Comparison of ENCODE assay signal across 18 cellular contexts in genomic region chr2:96970910-96971309, GRCh38. TPM values are rescaled to one million over a fixed set of nuclear protein-coding genes. Genes with fewer than 3 reads are reported as not detected.
A peak's percentile ranks its signal among the peaks of the same experiment; 100 is the strongest.
DNase-seq lines count a peak whose midpoint lies in the region; ATAC-seq lines count a peak whose summit lies in the region.
"Had no signal": no experiment of that assay in that cellular context is flagged by ENCODE, and none has a peak within 500 bp of the region (broad histone marks: within the 10 kb centered on the region; RNA-seq: fewer than 3 reads in every experiment).

No MANE protein-coding gene starts in this region.

- peak overlapping the region in 6 of 9 donors; percentile 25 to 55 (median 35) for H3K27ac Mint-ChIP-seq in naive thymus-derived CD4-positive, alpha-beta T cell
- H3K27ac Mint-ChIP-seq: activated naive CD4-positive, alpha-beta T cell treated with anti-CD3 and anti-CD28 coated beads for 36 hours had no signal

- H3K4me3 Mint-ChIP-seq in naive thymus-derived CD4-positive, alpha-beta T cell: peak overlapping the region in 5 of 10 donors; percentile 23 to 54 (median 34)
- H3K4me3 Mint-ChIP-seq: activated naive CD4-positive, alpha-beta T cell treated with anti-CD3 and anti-CD28 coated beads for 36 hours had no signal

- no peak overlapping the region for H2BK12ac ChIP-seq in neuronal stem cell (ENCODE audit: low read length)

- H3K4me2 ChIP-seq in neuronal stem cell (ENCODE audit: insufficient read depth, low read length, poor library complexity, severe bottlenecking): no peak overlapping the region

- ATAC-seq in naive thymus-derived CD4-positive, alpha-beta T cell: peak; percentile 32
- ATAC-seq in HG02623 (IDR thresholded peaks at IDR 0.05; ENCODE audit: unreplicated experiment) (no peak), HG03159 (IDR thresholded peaks at IDR 0.05; ENCODE audit: unreplicated experiment) (no peak)

- no peak overlapping the region for H3K9ac ChIP-seq in neuronal stem cell (ENCODE audit: low read depth, low read length, poor library complexity)

- no peaks in the 10 kb centered on the region for H3K27me3 ChIP-seq in naive thymus-derived CD4-positive, alpha-beta T cell (ENCODE audit: control insufficient read depth in 2 of 2, insufficient read depth in 2 of 2, low read length in 2 of 2)
- peaks cover 0 to 36% (median 0%) of the 10 kb centered on the region in 3 experiments for H3K27me3 ChIP-seq in neuronal stem cell (ENCODE audit: control insufficient read depth in 3 of 3, insufficient read depth in 3 of 3, low read depth in 1 of 3, low read length in 3 of 3)
- H3K27me3 ChIP-seq: BE2C, colonic mucosa had no signal

- no peak overlapping the region for H2BK120ac ChIP-seq in neuronal stem cell (ENCODE audit: low read depth, low read length)

- no peak overlapping the region for H3K27ac ChIP-seq in naive thymus-derived CD4-positive, alpha-beta T cell (ENCODE audit: low read depth, low read length)
- no peak overlapping the region for H3K27ac ChIP-seq in neuronal stem cell (replicated peaks; ENCODE audit: low read length)
- H3K27ac ChIP-seq: colonic mucosa, foreskin keratinocyte had no signal

- H3K4me1 ChIP-seq in naive thymus-derived CD4-positive, alpha-beta T cell (ENCODE audit: control insufficient read depth in 2 of 2, insufficient read depth in 2 of 2, low read length in 2 of 2): peaks cover 6 to 36% of the 10 kb centered on the region in 2 donors
- H3K4me1 ChIP-seq in neuronal stem cell (ENCODE audit: control insufficient read depth in 2 of 2, insufficient read depth in 1 of 2, low read depth in 1 of 2, low read length in 2 of 2): peaks cover 0 to 10% of the 10 kb centered on the region in 2 donors
- H3K4me1 ChIP-seq: BE2C, foreskin keratinocyte had no signal

- no peak overlapping the region for H2BK15ac ChIP-seq in neuronal stem cell (ENCODE audit: low read length)

- H3K4ac ChIP-seq in neuronal stem cell (ENCODE audit: low read length): no peak overlapping the region

- peaks cover 21 to 65% (median 40%) of the 10 kb centered on the region in 7 donors for H3K4me1 Mint-ChIP-seq in naive thymus-derived CD4-positive, alpha-beta T cell

- H3K27me3 Mint-ChIP-seq in naive thymus-derived CD4-positive, alpha-beta T cell: peaks cover 0 to 7% (median 5%) of the 10 kb centered on the region in 5 donors

- no peak overlapping the region for H3K23ac ChIP-seq in neuronal stem cell (ENCODE audit: low read depth, low read length, poor library complexity)

- no CpG with 5 or more reads among the region's 2 CpGs for WGBS in neuronal stem cell (ENCODE audit: extremely low coverage in 2 of 2, insufficient read length in 2 of 2, insufficient replicate concordance in 1 of 2), 2 donors

- POLR2A ChIA-PET in naive thymus-derived CD4-positive, alpha-beta T cell (lab: Charles Lee): interaction anchor here (0.6 to 0.9 kb wide), 4 partner anchors 8 to 788 kb away, joined by 3 to 5 read pairs (median 4); no protein-coding TSS in a partner anchor

- no peak overlapping the region for H4K91ac ChIP-seq in neuronal stem cell (ENCODE audit: low read depth, low read length, poor library complexity)

- no peaks in the 10 kb centered on the region for H3K36me3 ChIP-seq in naive thymus-derived CD4-positive, alpha-beta T cell (ENCODE audit: control insufficient read depth in 2 of 3, insufficient read depth in 3 of 3, low read length in 3 of 3)
- no peaks in the 10 kb centered on the region for H3K36me3 ChIP-seq in neuronal stem cell (replicated peaks in 1 of 2; ENCODE audit: control insufficient read depth in 2 of 2, insufficient read depth in 2 of 2, low read length in 2 of 2)
- H3K36me3 ChIP-seq: BE2C, colonic mucosa had no signal

- no peak overlapping the region for H3K18ac ChIP-seq in neuronal stem cell (ENCODE audit: low read length)

- H2AFZ ChIP-seq in neuronal stem cell (ENCODE audit: low read length): no peak overlapping the region

- peak in 2 of 3 experiments; percentile 27 to 39 for DNase-seq in NCI-H1417 (lab: John Stamatoyannopoulos, UW)
- DNase-seq in NCI-H1417 treated with DMSO at 0.1 percent for 48 hours (lab: John Stamatoyannopoulos, UW): no peak
- DNase-seq in Jurkat, Clone E6-1 (ENCODE audit: low read depth, low spot score): peak; percentile 72
- DNase-seq in SW480 (ENCODE audit: low spot score): peak; percentile 94
- peak in 1 of 9 donors; percentile 16 for DNase-seq in naive thymus-derived CD4-positive, alpha-beta T cell
- no peak for DNase-seq in neuronal stem cell (ENCODE audit: low spot score)
- DNase-seq: 8988T; activated naive CD4-positive, alpha-beta T cell treated with anti-CD3 and anti-CD28 coated beads for 36 hours; activated T-cell treated with anti-CD3 and anti-CD28 coated beads, Interleukin-2, amount 50 U/mL, for 1 hour; BE2C; DMS 273 treated with DMSO at 0.1 percent for 48 hours; foreskin keratinocyte; kidney; stimulated activated CD4-positive, alpha-beta T cell treated with anti-CD3 and anti-CD28 coated beads, Interleukin-12 subunit alpha, Interleukin-12 subunit beta, amount 100 ng/mL, for 4 hours had no signal

- no peak overlapping the region for H2AK5ac ChIP-seq in neuronal stem cell (ENCODE audit: low read depth, low read length)

- intact Hi-C loops in naive thymus-derived CD4-positive, alpha-beta T cell (cut with micrococcal nuclease): no loop called here

- H3K4me3 ChIP-seq in Jurkat, Clone E6-1 (ENCODE audit: low read length): no peak overlapping the region
- no peak overlapping the region for H3K4me3 ChIP-seq in naive thymus-derived CD4-positive, alpha-beta T cell (ENCODE audit: low read length)
- no peak overlapping the region for H3K4me3 ChIP-seq in neuronal stem cell (ENCODE audit: low read length in 2 of 2)
- H3K4me3 ChIP-seq: colonic mucosa had no signal

- peaks cover 2% of the 10 kb centered on the region for H3K79me1 ChIP-seq in neuronal stem cell (ENCODE audit: low read depth, low read length)

- no peak overlapping the region for H2BK5ac ChIP-seq in neuronal stem cell (ENCODE audit: low read length)

- H3K14ac ChIP-seq in neuronal stem cell (ENCODE audit: low read length): no peak overlapping the region

- H4K8ac ChIP-seq in neuronal stem cell (ENCODE audit: low read depth, low read length): no peak overlapping the region

- H3K9me3 Mint-ChIP-seq in naive thymus-derived CD4-positive, alpha-beta T cell: no peaks in the 10 kb centered on the region
- H3K9me3 Mint-ChIP-seq: activated naive CD4-positive, alpha-beta T cell treated with anti-CD3 and anti-CD28 coated beads for 36 hours had no signal

- H3K36me3 Mint-ChIP-seq in naive thymus-derived CD4-positive, alpha-beta T cell: no peaks in the 10 kb centered on the region

- CTCF ChIA-PET in naive thymus-derived CD4-positive, alpha-beta T cell (lab: Charles Lee): interaction anchor here (0.9 to 1.2 kb wide), 2 partner anchors 8 to 14 kb away, joined by 3 read pairs; no protein-coding TSS in a partner anchor

- H3K9me3 ChIP-seq in naive thymus-derived CD4-positive, alpha-beta T cell (ENCODE audit: control insufficient read depth in 2 of 3, low read length in 3 of 3): no peaks in the 10 kb centered on the region
- no peaks in the 10 kb centered on the region for H3K9me3 ChIP-seq in neuronal stem cell (replicated peaks in 1 of 2; ENCODE audit: control insufficient read depth in 2 of 2, insufficient read depth in 1 of 2, low read depth in 1 of 2, low read length in 2 of 2)
- H3K9me3 ChIP-seq: BE2C, colonic mucosa had no signal

RNA-seq across cellular contexts. Expression of gene FAM178B, which starts 15.5 kb away (rescaled TPM):
- not detected for polyA plus RNA-seq in Jurkat, Clone E6-1 (2012; ENCODE audit: insufficient read depth, insufficient read length)
- total RNA-seq in naive thymus-derived CD4-positive, alpha-beta T cell: 1 to 10 TPM in 2 of 5 experiments, under 1 TPM in 2, not detected in 1; 0.97 to 2.1 (median 1.1) TPM
- polyA plus RNA-seq in naive thymus-derived CD4-positive, alpha-beta T cell: under 1 TPM; 0.49 to 0.97 TPM
- 1.0 TPM for polyA plus RNA-seq in neuronal stem cell (2013, experiment 1 of 2)
- polyA plus RNA-seq in neuronal stem cell (2013, experiment 2 of 2): 1.0 TPM
- total RNA-seq: foreskin keratinocyte, M059J had no signal
- polyA plus RNA-seq: foreskin keratinocyte had no signal

Comparison
In these comparisons a context has a peak if more than half of its experiments do, and no peak if none do; other contexts are left out.
1. DNase-seq: peak in NCI-H1417 (2 of 3), Jurkat, Clone E6-1 (single experiment) and SW480 (single experiment); none in NCI-H1417 treated with DMSO at 0.1 percent for 48 hours (single experiment) and neuronal stem cell (single experiment).